15 cellular contexts compared by ENCODE assay signal in genomic region chr16:4683255-4684029, GRCh38. TPM values are rescaled to one million over a fixed set of nuclear protein-coding genes. Genes with fewer than 3 reads are reported as not detected.
DNase-seq lines count a peak whose midpoint lies in the region; ATAC-seq and TF ChIP-seq lines count a peak whose summit lies in the region.
"Had no signal": no experiment of that assay in that cellular context is flagged by ENCODE, and none has a peak within 500 bp of the region (broad histone marks: within the 10 kb centered on the region; RNA-seq: fewer than 3 reads in every experiment).

No MANE protein-coding gene starts in this region.

- no peak for TF ChIP-seq POLR2A in spleen (IDR thresholded peaks at IDR 0.05)

- H3K9me3 Mint-ChIP-seq in activated naive CD8-positive, alpha-beta T cell treated with anti-CD3 and anti-CD28 coated beads, Interleukin-2, amount 10 ng/mL, durations not matched to agents 7 days and 5 days: no peaks in the 10 kb centered on the region
- H3K9me3 Mint-ChIP-seq in activated naive CD4-positive, alpha-beta T cell treated with anti-CD3 and anti-CD28 coated beads, Interleukin-2, amount 50 U/mL, for 72 hours: no peaks in the 10 kb centered on the region
- H3K9me3 Mint-ChIP-seq: stimulated activated naive CD8-positive, alpha-beta T cell treated with anti-CD3 and anti-CD28 coated beads, Interleukin-15, Interleukin-2, amounts not matched to agents 100 ng/mL and 50 ng/mL, for 24 hours had no signal

- H3K27ac Mint-ChIP-seq in activated naive CD8-positive, alpha-beta T cell treated with anti-CD3 and anti-CD28 coated beads, Interleukin-2, amount 10 ng/mL, durations not matched to agents 7 days and 5 days: peak overlapping the region; percentile 9
- H3K27ac Mint-ChIP-seq in activated naive CD4-positive, alpha-beta T cell treated with anti-CD3 and anti-CD28 coated beads, Interleukin-2, amount 50 U/mL, for 72 hours: peak overlapping the region in 1 of 2 donors; percentile 55
- H3K27ac Mint-ChIP-seq: stimulated activated naive CD8-positive, alpha-beta T cell treated with anti-CD3 and anti-CD28 coated beads, Interleukin-15, Interleukin-2, amounts not matched to agents 100 ng/mL and 50 ng/mL, for 24 hours had no signal

- intact Hi-C loops in spleen (cut with DNase I; ENCODE audit: low total_unique reads): loop anchor here (5.0 kb wide), 1 partner anchor 66 kb away; no protein-coding TSS in a partner anchor

- 75 to 93% (median 82%) methylated on average over 16 to 17 of the region's 17 CpGs for WGBS in spleen, 5 donors

- H3K9me3 ChIP-seq in spleen: no peaks in the 10 kb centered on the region
- H3K9me3 ChIP-seq: adrenal gland, breast epithelium, pancreas had no signal

- no peak overlapping the region for H3K4me3 Mint-ChIP-seq in activated naive CD8-positive, alpha-beta T cell treated with anti-CD3 and anti-CD28 coated beads, Interleukin-2, amount 10 ng/mL, durations not matched to agents 7 days and 5 days
- H3K4me3 Mint-ChIP-seq: stimulated activated naive CD8-positive, alpha-beta T cell treated with anti-CD3 and anti-CD28 coated beads, Interleukin-15, Interleukin-2, amounts not matched to agents 100 ng/mL and 50 ng/mL, for 24 hours had no signal

- POLR2A ChIA-PET in activated naive CD8-positive, alpha-beta T cell treated with anti-CD3 and anti-CD28 coated beads, Interleukin-2, amount 10 ng/mL, durations not matched to agents 7 days and 5 days (lab: Charles Lee): interaction anchor here (0.7 to 2.7 kb wide), 3 partner anchors 8 to 51 kb away, joined by 3 to 8 read pairs (median 4); partner anchors contain the start of genes ANKS3 and DNAAF8

- peaks cover 11% of the 10 kb centered on the region for H3K4me1 Mint-ChIP-seq in activated naive CD8-positive, alpha-beta T cell treated with anti-CD3 and anti-CD28 coated beads, Interleukin-2, amount 10 ng/mL, durations not matched to agents 7 days and 5 days

- no peak for TF ChIP-seq CTCF in HL-60 (IDR thresholded peaks at IDR 0.05; ENCODE audit: insufficient read depth, low read length)
- TF ChIP-seq CTCF in spleen (IDR thresholded peaks at IDR 0.05 in 8 of 11, conservative IDR thresholded peaks at IDR 0.05 in 3 of 11): peak in 1 of 11 experiments; percentile 11

- no peaks in the 10 kb centered on the region for H3K27me3 Mint-ChIP-seq in activated naive CD8-positive, alpha-beta T cell treated with anti-CD3 and anti-CD28 coated beads, Interleukin-2, amount 10 ng/mL, durations not matched to agents 7 days and 5 days
- H3K27me3 Mint-ChIP-seq: stimulated activated naive CD8-positive, alpha-beta T cell treated with anti-CD3 and anti-CD28 coated beads, Interleukin-15, Interleukin-2, amounts not matched to agents 100 ng/mL and 50 ng/mL, for 24 hours had no signal

- H3K4me3 ChIP-seq in HL-60 (replicated peaks; ENCODE audit: insufficient read depth, low read length) (peak overlapping the region; percentile 33), spleen (no peak overlapping the region)
- H3K4me3 ChIP-seq: adrenal gland, breast epithelium, pancreas, skin epidermis had no signal

- H3K27ac ChIP-seq in HL-60 (replicated peaks) (peak overlapping the region; percentile 99), spleen (peak overlapping the region in 5 of 8 donors; percentile 13 to 91 (median 87))
- H3K27ac ChIP-seq: pancreas, skin epidermis had no signal

- no peak for ATAC-seq in activated naive CD8-positive, alpha-beta T cell treated with anti-CD3 and anti-CD28 coated beads, Interleukin-2, amount 10 ng/mL, durations not matched to agents 7 days and 5 days (ENCODE audit: low read depth)
- ATAC-seq in HG02588 (IDR thresholded peaks at IDR 0.05; ENCODE audit: unreplicated experiment): no peak
- ATAC-seq in activated naive CD4-positive, alpha-beta T cell treated with anti-CD3 and anti-CD28 coated beads, Interleukin-2, amount 50 U/mL, for 72 hours: no peak

- peaks cover 5% of the 10 kb centered on the region for H3K36me3 Mint-ChIP-seq in activated naive CD8-positive, alpha-beta T cell treated with anti-CD3 and anti-CD28 coated beads, Interleukin-2, amount 10 ng/mL, durations not matched to agents 7 days and 5 days
- H3K36me3 Mint-ChIP-seq in activated naive CD4-positive, alpha-beta T cell treated with anti-CD3 and anti-CD28 coated beads, Interleukin-2, amount 50 U/mL, for 72 hours: peaks cover 0 to 4% of the 10 kb centered on the region in 2 donors

- peaks cover 3 to 73% (median 50%) of the 10 kb centered on the region in 6 donors for H3K4me1 ChIP-seq in spleen
- H3K4me1 ChIP-seq: pancreas had no signal

- DNase-seq in HL-60 (ENCODE audit: low read depth in 1 of 2, low spot score in 1 of 2): no peak
- DNase-seq in activated naive CD8-positive, alpha-beta T cell treated with anti-CD3 and anti-CD28 coated beads, Interleukin-2, amount 10 ng/mL, durations not matched to agents 7 days and 5 days: no peak
- DNase-seq in left kidney (ENCODE audit: low read depth, low spot score): peak; percentile 88
- DNase-seq in spleen: no peak
- DNase-seq in effector CD4-positive, alpha-beta T cell: no peak
- no peak for DNase-seq in activated naive CD4-positive, alpha-beta T cell treated with anti-CD3 and anti-CD28 coated beads, Interleukin-2, amount 50 U/mL, for 72 hours (ENCODE audit: low spot score in 2 of 2)
- DNase-seq: NCI-H1092, NCI-H2029 treated with DMSO at 0.1 percent for 48 hours, NCI-H510A had no signal

- H3K27me3 ChIP-seq in HL-60 (ENCODE audit: insufficient read depth, poor library complexity, severe bottlenecking) (no peaks in the 10 kb centered on the region), spleen (replicated peaks in 1 of 7) (no peaks in the 10 kb centered on the region)
- H3K27me3 ChIP-seq: adrenal gland, breast epithelium, pancreas had no signal

- peaks cover 0 to 100% (median 68%) of the 10 kb centered on the region in 6 donors for H3K36me3 ChIP-seq in spleen
- H3K36me3 ChIP-seq: breast epithelium had no signal

RNA-seq across cellular contexts. Expression of gene NUDT16L1, which starts 9.9 kb away (rescaled TPM):
- total RNA-seq in activated naive CD8-positive, alpha-beta T cell treated with anti-CD3 and anti-CD28 coated beads, Interleukin-2, amount 10 ng/mL, durations not matched to agents 7 days and 5 days: 10 to 100 TPM; 40.7 to 42.7 TPM
- 10 to 100 TPM; 26.2 to 37.4 (median 27.6) TPM for total RNA-seq in spleen
- 10 to 100 TPM; 29.0 to 47.2 (median 38.8) TPM for polyA plus RNA-seq in spleen
- 10 to 100 TPM; 20.7 to 42.8 TPM for total RNA-seq in activated naive CD4-positive, alpha-beta T cell treated with anti-CD3 and anti-CD28 coated beads, Interleukin-2, amount 50 U/mL, for 72 hours

RNA-seq across cellular contexts. Expression of gene ANKS3, which starts 50.6 kb away (rescaled TPM):
- total RNA-seq in activated naive CD8-positive, alpha-beta T cell treated with anti-CD3 and anti-CD28 coated beads, Interleukin-2, amount 10 ng/mL, durations not matched to agents 7 days and 5 days: 10 to 100 TPM; 20.4 to 20.5 TPM
- total RNA-seq in spleen: 10 to 100 TPM; 12.5 to 27.6 (median 21.8) TPM
- 10 to 100 TPM; 15.3 to 29.5 (median 26.2) TPM for polyA plus RNA-seq in spleen
- total RNA-seq in activated naive CD4-positive, alpha-beta T cell treated with anti-CD3 and anti-CD28 coated beads, Interleukin-2, amount 50 U/mL, for 72 hours: 10 to 100 TPM; 19.4 to 21.5 TPM

RNA-seq across cellular contexts. Expression of gene DNAAF8, which starts 50.9 kb away (rescaled TPM):
- under 1 TPM in 1 of 2 experiments, not detected in 1; 0.23 TPM for total RNA-seq in activated naive CD8-positive, alpha-beta T cell treated with anti-CD3 and anti-CD28 coated beads, Interleukin-2, amount 10 ng/mL, durations not matched to agents 7 days and 5 days
- total RNA-seq in spleen: 1 to 10 TPM in 1 of 7 donors, under 1 TPM in 3, not detected in 3; 0.57 to 1.2 (median 0.74) TPM
- under 1 TPM; 0.17 to 0.35 (median 0.30) TPM for polyA plus RNA-seq in spleen
- under 1 TPM in 1 of 2 donors, not detected in 1; 0.09 TPM for total RNA-seq in activated naive CD4-positive, alpha-beta T cell treated with anti-CD3 and anti-CD28 coated beads, Interleukin-2, amount 50 U/mL, for 72 hours

RNA-seq across cellular contexts. Expression of gene MGRN1, which starts 58.8 kb away (rescaled TPM):
- total RNA-seq in activated naive CD8-positive, alpha-beta T cell treated with anti-CD3 and anti-CD28 coated beads, Interleukin-2, amount 10 ng/mL, durations not matched to agents 7 days and 5 days: 10 to 100 TPM; 84.4 to 91.7 TPM
- total RNA-seq in spleen: 100 to 1,000 TPM in 1 of 7 donors, 10 to 100 TPM in 6; 65.6 to 132 (median 83.6) TPM
- 10 to 100 TPM in 1 of 3 donors, 1 to 10 TPM in 2; 7.6 to 26.9 (median 8.8) TPM for polyA plus RNA-seq in spleen
- 10 to 100 TPM; 46.9 to 76.4 TPM for total RNA-seq in activated naive CD4-positive, alpha-beta T cell treated with anti-CD3 and anti-CD28 coated beads, Interleukin-2, amount 50 U/mL, for 72 hours
